In the genomic region with DNA sequence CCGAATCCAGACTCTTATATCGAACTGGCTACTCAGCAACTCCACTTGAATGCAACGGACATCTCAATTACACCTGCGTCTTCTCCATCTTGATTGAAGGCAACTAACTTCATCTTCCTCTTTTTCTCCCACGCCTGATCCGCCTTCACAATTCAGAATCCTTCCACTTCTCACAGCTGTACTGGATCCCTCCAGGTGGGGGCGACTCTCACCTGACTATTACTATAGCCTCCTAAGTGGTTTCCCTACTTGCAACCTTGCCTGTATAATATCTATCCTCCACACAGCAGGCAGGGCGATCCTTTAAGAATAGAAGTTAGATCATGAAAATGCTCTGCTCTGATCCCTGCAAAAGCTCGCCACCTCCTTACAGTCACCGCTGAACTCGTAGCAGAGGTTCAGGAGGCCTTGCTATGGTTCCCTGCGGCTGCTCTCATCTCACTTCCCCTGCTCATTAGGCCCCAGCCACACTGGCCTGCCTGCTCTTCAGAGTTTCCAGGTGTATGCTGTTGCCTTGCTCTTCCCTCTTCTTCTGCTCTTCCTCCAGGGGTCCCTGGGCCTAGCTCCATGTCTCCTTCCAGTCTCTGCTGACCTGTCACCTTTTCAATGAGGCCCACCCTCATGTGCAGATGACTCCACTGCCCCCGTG, we compare ENCODE assay signal across 10 cellular contexts. TPM values are rescaled to one million over a fixed set of nuclear protein-coding genes. Genes with fewer than 3 reads are reported as not detected.
DNase-seq lines count a peak whose midpoint lies in the region; ATAC-seq and TF ChIP-seq lines count a peak whose summit lies in the region.
"Had no signal": no experiment of that assay in that cellular context is flagged by ENCODE, and none has a peak within 500 bp of the region (broad histone marks: within the 10 kb centered on the region; RNA-seq: fewer than 3 reads in every experiment).

No MANE protein-coding gene starts in this region.

- peaks cover 0 to 14% of the 10 kb centered on the region in 2 donors for H3K36me3 ChIP-seq in psoas muscle (ENCODE audit: insufficient read depth in 1 of 2, low read depth in 1 of 2)

- WGBS in psoas muscle, 3 donors = 87 to 91% (median 89%) methylated on average over 13 of the region's 13 CpGs

- H3K4me1 Mint-ChIP-seq in activated naive CD4-positive, alpha-beta T cell treated with anti-CD3 and anti-CD28 coated beads for 36 hours (ENCODE audit: low read depth) = no peaks in the 10 kb centered on the region
- H3K4me1 Mint-ChIP-seq in activated T-helper 1 cell treated with anti-CD3 and anti-CD28 coated beads, Interleukin-12 subunit alpha, Interleukin-12 subunit beta, Interleukin-2, Interleukin-4 antibody, amounts not matched to agents 30 ng/mL and 10 ng/mL and 1 ng/mL, durations not matched to agents 14 hours and 24 hours and 36 hours (ENCODE audit: low read depth) = no peaks in the 10 kb centered on the region

- DNase-seq in activated naive CD4-positive, alpha-beta T cell treated with anti-CD3 and anti-CD28 coated beads for 36 hours = peak; percentile 34
- DNase-seq in activated naive CD4-positive, alpha-beta T cell (lab: John Stamatoyannopoulos, UW) = no peak
- DNase-seq in MV-4-11 (lab: John Stamatoyannopoulos, UW) = peak; percentile 46
- DNase-seq in amniotic epithelial cell (ENCODE audit: low read depth) = peak; percentile 11
- no peak for DNase-seq in psoas muscle
- no peak for DNase-seq in NCI-H1105 treated with DMSO at 0.1 percent for 48 hours (lab: John Stamatoyannopoulos, UW)
- no peak for DNase-seq in activated T-helper 1 cell treated with anti-CD3 and anti-CD28 coated beads, Interleukin-12 subunit alpha, Interleukin-12 subunit beta, Interleukin-2, Interleukin-4 antibody, amounts not matched to agents 30 ng/mL and 10 ng/mL and 1 ng/mL, durations not matched to agents 14 hours and 24 hours and 36 hours (ENCODE audit: low spot score)
- DNase-seq: DMS153; effector CD4-positive, alpha-beta T cell had no signal

- H3K4me3 ChIP-seq in psoas muscle = no peak overlapping the region

- intact Hi-C loops in activated naive CD4-positive, alpha-beta T cell treated with anti-CD3 and anti-CD28 coated beads for 36 hours (cut with micrococcal nuclease) = no loop called here
- intact Hi-C loops in psoas muscle (cut with DNase I) = loop anchor here in 1 of 2 donors (10.0 kb wide), 1 partner anchor 134 kb away; no protein-coding TSS in a partner anchor
- intact Hi-C loops in activated T-helper 1 cell treated with anti-CD3 and anti-CD28 coated beads, Interleukin-12 subunit alpha, Interleukin-12 subunit beta, Interleukin-2, Interleukin-4 antibody, amounts not matched to agents 30 ng/mL and 10 ng/mL and 1 ng/mL, durations not matched to agents 14 hours and 24 hours and 36 hours (cut with micrococcal nuclease) = no loop called here

- H3K36me3 Mint-ChIP-seq in activated naive CD4-positive, alpha-beta T cell treated with anti-CD3 and anti-CD28 coated beads for 36 hours (ENCODE audit: low read depth) = no peaks in the 10 kb centered on the region
- no peaks in the 10 kb centered on the region for H3K36me3 Mint-ChIP-seq in activated T-helper 1 cell treated with anti-CD3 and anti-CD28 coated beads, Interleukin-12 subunit alpha, Interleukin-12 subunit beta, Interleukin-2, Interleukin-4 antibody, amounts not matched to agents 30 ng/mL and 10 ng/mL and 1 ng/mL, durations not matched to agents 14 hours and 24 hours and 36 hours (ENCODE audit: low read depth)

- no peak overlapping the region for H3K27ac ChIP-seq in psoas muscle

- H3K4me3 Mint-ChIP-seq in activated naive CD4-positive, alpha-beta T cell treated with anti-CD3 and anti-CD28 coated beads for 36 hours = no peak overlapping the region
- H3K4me3 Mint-ChIP-seq in activated T-helper 1 cell treated with anti-CD3 and anti-CD28 coated beads, Interleukin-12 subunit alpha, Interleukin-12 subunit beta, Interleukin-2, Interleukin-4 antibody, amounts not matched to agents 30 ng/mL and 10 ng/mL and 1 ng/mL, durations not matched to agents 14 hours and 24 hours and 36 hours = no peak overlapping the region

- H3K27me3 ChIP-seq in psoas muscle (ENCODE audit: insufficient read depth in 3 of 3, low read length in 2 of 3) = no peaks in the 10 kb centered on the region

- H3K27me3 Mint-ChIP-seq in activated naive CD4-positive, alpha-beta T cell treated with anti-CD3 and anti-CD28 coated beads for 36 hours (ENCODE audit: low read depth) = peaks cover 10% of the 10 kb centered on the region
- H3K27me3 Mint-ChIP-seq in activated T-helper 1 cell treated with anti-CD3 and anti-CD28 coated beads, Interleukin-12 subunit alpha, Interleukin-12 subunit beta, Interleukin-2, Interleukin-4 antibody, amounts not matched to agents 30 ng/mL and 10 ng/mL and 1 ng/mL, durations not matched to agents 14 hours and 24 hours and 36 hours (ENCODE audit: insufficient read depth) = no peaks in the 10 kb centered on the region

- no peaks in the 10 kb centered on the region for H3K4me1 ChIP-seq in psoas muscle

- TF ChIP-seq CTCF in psoas muscle (IDR thresholded peaks at IDR 0.05) = peak; percentile 12

- no peaks in the 10 kb centered on the region for H3K9me3 ChIP-seq in psoas muscle

- CTCF ChIA-PET in activated naive CD4-positive, alpha-beta T cell treated with anti-CD3 and anti-CD28 coated beads for 36 hours (lab: Charles Lee) = interaction anchor here (0.6 kb wide), 1 partner anchor 18 kb away, joined by 3 read pairs; no protein-coding TSS in a partner anchor

- H3K9me3 Mint-ChIP-seq in activated naive CD4-positive, alpha-beta T cell treated with anti-CD3 and anti-CD28 coated beads for 36 hours = no peaks in the 10 kb centered on the region
- no peaks in the 10 kb centered on the region for H3K9me3 Mint-ChIP-seq in activated T-helper 1 cell treated with anti-CD3 and anti-CD28 coated beads, Interleukin-12 subunit alpha, Interleukin-12 subunit beta, Interleukin-2, Interleukin-4 antibody, amounts not matched to agents 30 ng/mL and 10 ng/mL and 1 ng/mL, durations not matched to agents 14 hours and 24 hours and 36 hours

- H3K27ac Mint-ChIP-seq in activated naive CD4-positive, alpha-beta T cell treated with anti-CD3 and anti-CD28 coated beads for 36 hours = no peak overlapping the region
- H3K27ac Mint-ChIP-seq in activated T-helper 1 cell treated with anti-CD3 and anti-CD28 coated beads, Interleukin-12 subunit alpha, Interleukin-12 subunit beta, Interleukin-2, Interleukin-4 antibody, amounts not matched to agents 30 ng/mL and 10 ng/mL and 1 ng/mL, durations not matched to agents 14 hours and 24 hours and 36 hours = no peak overlapping the region

- ATAC-seq in psoas muscle = peak in 2 of 4 donors; percentile 39 to 65
- ATAC-seq in HG03442 (IDR thresholded peaks at IDR 0.05; ENCODE audit: unreplicated experiment) = no peak

RNA-seq across cellular contexts. Expression of a gene that starts 31.9 kb away (rescaled TPM):
- 10 to 100 TPM in 1 of 2 experiments, 1 to 10 TPM in 1; 9.2 to 12.2 TPM for total RNA-seq in activated naive CD4-positive, alpha-beta T cell treated with anti-CD3 and anti-CD28 coated beads for 36 hours
- total RNA-seq in psoas muscle = 1 to 10 TPM; 1.4 to 4.1 (median 2.5) TPM
- 1 to 10 TPM; 1.2 to 2.1 (median 1.7) TPM for polyA plus RNA-seq in psoas muscle
- total RNA-seq in activated T-helper 1 cell treated with anti-CD3 and anti-CD28 coated beads, Interleukin-12 subunit alpha, Interleukin-12 subunit beta, Interleukin-2, Interleukin-4 antibody, amounts not matched to agents 30 ng/mL and 10 ng/mL and 1 ng/mL, durations not matched to agents 14 hours and 24 hours and 36 hours = 19.0 and 19.8 TPM in 2 replicates

Comparison
In these comparisons a context has a peak if more than half of its experiments do, and no peak if none do; other contexts are left out.
1. DNase-seq: peak in activated naive CD4-positive, alpha-beta T cell treated with anti-CD3 and anti-CD28 coated beads for 36 hours (single experiment), MV-4-11 (single experiment) and amniotic epithelial cell (single experiment); none in activated naive CD4-positive, alpha-beta T cell (0 of 4), psoas muscle (0 of 2), NCI-H1105 treated with DMSO at 0.1 percent for 48 hours (single experiment) and activated T-helper 1 cell treated with anti-CD3 and anti-CD28 coated beads, Interleukin-12 subunit alpha, Interleukin-12 subunit beta, Interleukin-2, Interleukin-4 antibody, amounts not matched to agents 30 ng/mL and 10 ng/mL and 1 ng/mL, durations not matched to agents 14 hours and 24 hours and 36 hours (single experiment).